In the genomic region with DNA sequence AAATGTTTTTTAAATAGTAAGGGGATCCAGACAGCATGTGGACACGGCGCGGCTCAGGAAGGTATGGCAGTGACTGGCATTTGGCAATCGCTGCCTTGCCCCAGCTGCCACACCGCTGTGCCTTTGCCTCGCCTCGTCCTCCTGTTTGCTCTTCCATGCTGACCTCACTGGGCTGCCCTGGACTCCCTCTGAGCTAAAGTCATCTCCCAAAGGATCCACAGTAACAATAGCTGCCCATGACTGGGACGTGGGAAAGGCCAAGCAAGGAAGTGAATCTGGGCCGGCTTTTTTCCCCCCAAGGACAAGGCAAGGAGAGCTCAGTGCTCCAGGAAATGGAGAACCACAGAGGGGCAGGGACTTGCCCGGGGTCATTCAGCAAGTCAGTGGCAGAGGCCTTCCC, we compare ENCODE assay signal across 22 cellular contexts. TPM values are rescaled to one million over a fixed set of nuclear protein-coding genes. Genes with fewer than 3 reads are reported as not detected.
A peak's percentile ranks its signal among the peaks of the same experiment; 100 is the strongest.
DNase-seq lines count a peak whose midpoint lies in the region; ATAC-seq and TF ChIP-seq lines count a peak whose summit lies in the region.
"Had no signal": no experiment of that assay in that cellular context is flagged by ENCODE, and none has a peak within 500 bp of the region (broad histone marks: within the 10 kb centered on the region; RNA-seq: fewer than 3 reads in every experiment).

No MANE protein-coding gene starts in this region.

- H3K79me1 ChIP-seq in trophoblast cell (ENCODE audit: low read length), result peaks cover 47% of the 10 kb centered on the region

- no peak overlapping the region for H3K4me3 ChIP-seq in cardiac fibroblast (replicated peaks in 1 of 2; ENCODE audit: low read depth in 2 of 2, low read length in 2 of 2)
- no peak overlapping the region for H3K4me3 ChIP-seq in left ventricle myocardium inferior
- H3K4me3 ChIP-seq in trophoblast cell (ENCODE audit: low read depth, low read length), result no peak overlapping the region
- no peak overlapping the region for H3K4me3 ChIP-seq in uterus
- H3K4me3 ChIP-seq: K562, lower lobe of right lung, neural progenitor cell had no signal

- peaks cover 42 to 50% of the 10 kb centered on the region in 2 donors for H3K27me3 Mint-ChIP-seq in stimulated activated naive B cell treated with anti-CD40 and anti-IgM and Interleukin-4, amounts not matched to agents 10 μg/mL and 1 μg/mL and 100 μg/mL, for 72 hours
- H3K27me3 Mint-ChIP-seq in CD14-positive monocyte (ENCODE audit: low read depth in 3 of 3), result peaks cover 9 to 29% (median 11%) of the 10 kb centered on the region in 3 donors

- H3K9ac ChIP-seq in trophoblast cell (ENCODE audit: low read length), result no peak overlapping the region
- H3K9ac ChIP-seq: neural progenitor cell had no signal

- H3K4me1 ChIP-seq in left ventricle myocardium inferior, result peaks cover 90% of the 10 kb centered on the region
- H3K4me1 ChIP-seq in trophoblast cell (ENCODE audit: control insufficient read depth in 1 of 2, insufficient read depth in 2 of 2, low read length in 2 of 2), result peaks cover 32 to 41% of the 10 kb centered on the region in 2 experiments
- peaks cover 6 to 11% of the 10 kb centered on the region in 2 donors for H3K4me1 ChIP-seq in uterus

- TF ChIP-seq CTCF in cardiac fibroblast (IDR thresholded peaks at IDR 0.05; ENCODE audit: low read depth, low read length), result no peak
- no peak for TF ChIP-seq CTCF in left ventricle myocardium inferior (IDR thresholded peaks at IDR 0.05; ENCODE audit: borderline replicate concordance)
- no peak for TF ChIP-seq CTCF in uterus (IDR thresholded peaks at IDR 0.05)
- no peak for TF ChIP-seq CTCF in CD14-positive monocyte (IDR thresholded peaks at IDR 0.05)

- ATAC-seq in stimulated activated naive B cell treated with anti-CD40 and anti-IgM and Interleukin-4, amounts not matched to agents 10 μg/mL and 1 μg/mL and 100 μg/mL, for 72 hours (replicated peaks), result no peak
- ATAC-seq in GM18909 (IDR thresholded peaks at IDR 0.05; ENCODE audit: poor library complexity, unreplicated experiment), result no peak
- ATAC-seq: HCT116; K562; lower lobe of right lung; stimulated activated naive CD8-positive, alpha-beta T cell treated with anti-CD3 and anti-CD28 coated beads, Interleukin-15, amount 100 ng/mL, for 72 hours had no signal

- no peak overlapping the region for H3K27ac Mint-ChIP-seq in stimulated activated naive B cell treated with anti-CD40 and anti-IgM and Interleukin-4, amounts not matched to agents 10 μg/mL and 1 μg/mL and 100 μg/mL, for 72 hours
- no peak overlapping the region for H3K27ac Mint-ChIP-seq in CD14-positive monocyte
- H3K27ac Mint-ChIP-seq: activated naive CD4-positive, alpha-beta T cell treated with anti-CD3 and anti-CD28 coated beads, Interleukin-2, amount 10 ng/mL, durations not matched to agents 7 days and 5 days; dendritic cell treated with granulocyte-macrophage colony-stimulating factor and Interleukin-4, amounts not matched to agents 40 ng/mL and 50 ng/mL, for 4 days; immature natural killer cell; neural progenitor cell; stimulated activated naive CD8-positive, alpha-beta T cell treated with anti-CD3 and anti-CD28 coated beads, Interleukin-15, amount 100 ng/mL, for 72 hours had no signal

- no peaks in the 10 kb centered on the region for H3K9me3 ChIP-seq in left ventricle myocardium inferior (replicated peaks)
- H3K9me3 ChIP-seq in trophoblast cell (ENCODE audit: insufficient read depth, low read depth, low read length), result no peaks in the 10 kb centered on the region
- H3K9me3 ChIP-seq in uterus, result no peaks in the 10 kb centered on the region
- H3K9me3 ChIP-seq: lower lobe of right lung had no signal

- H3K36me3 ChIP-seq in left ventricle myocardium inferior, result no peaks in the 10 kb centered on the region
- H3K36me3 ChIP-seq in trophoblast cell (ENCODE audit: control insufficient read depth in 1 of 2, insufficient read depth in 2 of 2, low read length in 2 of 2), result peaks cover 8 to 12% of the 10 kb centered on the region in 2 experiments
- H3K36me3 ChIP-seq in uterus, result no peaks in the 10 kb centered on the region
- H3K36me3 ChIP-seq: lower lobe of right lung, neural progenitor cell had no signal

- H3K14ac ChIP-seq in trophoblast cell (ENCODE audit: low read length), result peak overlapping the region; percentile 77

- no peak overlapping the region for H2AFZ ChIP-seq in trophoblast cell (ENCODE audit: insufficient read depth, low read length, poor library complexity)
- H2AFZ ChIP-seq: neural progenitor cell had no signal

- no peak overlapping the region for H3K4me3 Mint-ChIP-seq in stimulated activated naive B cell treated with anti-CD40 and anti-IgM and Interleukin-4, amounts not matched to agents 10 μg/mL and 1 μg/mL and 100 μg/mL, for 72 hours
- no peak overlapping the region for H3K4me3 Mint-ChIP-seq in CD14-positive monocyte
- H3K4me3 Mint-ChIP-seq: activated naive CD4-positive, alpha-beta T cell treated with anti-CD3 and anti-CD28 coated beads, Interleukin-2, amount 10 ng/mL, durations not matched to agents 7 days and 5 days; dendritic cell treated with granulocyte-macrophage colony-stimulating factor and Interleukin-4, amounts not matched to agents 40 ng/mL and 50 ng/mL, for 4 days; immature natural killer cell; neural progenitor cell; stimulated activated naive CD8-positive, alpha-beta T cell treated with anti-CD3 and anti-CD28 coated beads, Interleukin-15, amount 100 ng/mL, for 72 hours had no signal

- peak overlapping the region; percentile 71 for H3K18ac ChIP-seq in trophoblast cell (ENCODE audit: low read length)

- peak overlapping the region; percentile 90 for H4K91ac ChIP-seq in trophoblast cell (ENCODE audit: low read depth, low read length)

- intact Hi-C loops in left ventricle myocardium inferior (cut with micrococcal nuclease), result no loop called here
- intact Hi-C loops in uterus (cut with DNase I; ENCODE audit: low total_unique reads), result no loop called here
- intact Hi-C loops in CD14-positive monocyte (cut with micrococcal nuclease), result no loop called here

- H4K8ac ChIP-seq in trophoblast cell (ENCODE audit: low read depth, low read length), result peak overlapping the region; percentile 63

- H3K27ac ChIP-seq in left ventricle myocardium inferior (replicated peaks) (peak overlapping the region; percentile 90), trophoblast cell (ENCODE audit: low read depth, low read length) (peak overlapping the region; percentile 55), uterus (peak overlapping the region; percentile 93 to 96)
- H3K27ac ChIP-seq: epithelial cell of prostate, lower lobe of right lung, neural progenitor cell had no signal

- H2BK5ac ChIP-seq in trophoblast cell (ENCODE audit: low read depth, low read length, poor library complexity), result peak overlapping the region; percentile 62

- peak overlapping the region; percentile 5 for H4K12ac ChIP-seq in trophoblast cell (ENCODE audit: low read depth, low read length)

- H3K27me3 ChIP-seq in left ventricle myocardium inferior (ENCODE audit: low read depth) (no peaks in the 10 kb centered on the region), trophoblast cell (ENCODE audit: insufficient read depth, low read length) (no peaks in the 10 kb centered on the region), uterus (no peaks in the 10 kb centered on the region)
- H3K27me3 ChIP-seq: neural progenitor cell had no signal

- H3K4ac ChIP-seq in trophoblast cell (ENCODE audit: low read depth, low read length), result peak overlapping the region; percentile 56

- peak overlapping the region; percentile 83 for H2BK120ac ChIP-seq in trophoblast cell (ENCODE audit: insufficient read depth, low read length, poor library complexity)

- peak overlapping the region; percentile 98 for H2BK12ac ChIP-seq in trophoblast cell (ENCODE audit: low read length)

- no peak overlapping the region for H3K23ac ChIP-seq in trophoblast cell (ENCODE audit: low read length)

- H3K36me3 Mint-ChIP-seq in stimulated activated naive B cell treated with anti-CD40 and anti-IgM and Interleukin-4, amounts not matched to agents 10 μg/mL and 1 μg/mL and 100 μg/mL, for 72 hours, result no peaks in the 10 kb centered on the region
- no peaks in the 10 kb centered on the region for H3K36me3 Mint-ChIP-seq in CD14-positive monocyte
- H3K36me3 Mint-ChIP-seq: activated naive CD4-positive, alpha-beta T cell treated with anti-CD3 and anti-CD28 coated beads, Interleukin-2, amount 10 ng/mL, durations not matched to agents 7 days and 5 days; immature natural killer cell; neural progenitor cell had no signal

- DNase-seq in cardiac fibroblast (ENCODE audit: low read depth in 2 of 2) (peak; percentile 10 to 53), left ventricle myocardium inferior (peak; percentile 28), trophoblast cell (no peak), uterus (no peak), hippocampal formation (lab: John Stamatoyannopoulos, UW) (no peak), CD14-positive monocyte (ENCODE audit: low spot score) (no peak)
- no peak for DNase-seq in stimulated activated naive B cell treated with anti-CD40 and anti-IgM and Interleukin-4, amounts not matched to agents 10 μg/mL and 1 μg/mL and 100 μg/mL, for 72 hours
- DNase-seq: activated CD4-positive, alpha-beta T cell treated with anti-CD3 and anti-CD28 coated beads, Interleukin-2, amount 50 U/mL, for 1 hour; activated naive CD4-positive, alpha-beta T cell treated with anti-CD3 and anti-CD28 coated beads, Interleukin-2, amount 10 ng/mL, durations not matched to agents 7 days and 5 days; AML-193; immature natural killer cell; lower lobe of right lung; NCI-H2081; NCI-H524; stimulated activated naive CD8-positive, alpha-beta T cell treated with anti-CD3 and anti-CD28 coated beads, Interleukin-15, amount 100 ng/mL, for 72 hours; SW 1271 had no signal

- TF ChIP-seq POLR2A in uterus (IDR thresholded peaks at IDR 0.05), result no peak

- H3K9me3 Mint-ChIP-seq in stimulated activated naive B cell treated with anti-CD40 and anti-IgM and Interleukin-4, amounts not matched to agents 10 μg/mL and 1 μg/mL and 100 μg/mL, for 72 hours, result no peaks in the 10 kb centered on the region
- H3K9me3 Mint-ChIP-seq in CD14-positive monocyte, result no peaks in the 10 kb centered on the region
- H3K9me3 Mint-ChIP-seq: activated naive CD4-positive, alpha-beta T cell treated with anti-CD3 and anti-CD28 coated beads, Interleukin-2, amount 10 ng/mL, durations not matched to agents 7 days and 5 days; dendritic cell treated with granulocyte-macrophage colony-stimulating factor and Interleukin-4, amounts not matched to agents 40 ng/mL and 50 ng/mL, for 4 days; immature natural killer cell; neural progenitor cell; stimulated activated naive CD8-positive, alpha-beta T cell treated with anti-CD3 and anti-CD28 coated beads, Interleukin-15, amount 100 ng/mL, for 72 hours had no signal

- peak overlapping the region; percentile 78 for H2AK5ac ChIP-seq in trophoblast cell (ENCODE audit: low read length)

- peaks cover 8 to 11% of the 10 kb centered on the region in 2 donors for H3K4me1 Mint-ChIP-seq in stimulated activated naive B cell treated with anti-CD40 and anti-IgM and Interleukin-4, amounts not matched to agents 10 μg/mL and 1 μg/mL and 100 μg/mL, for 72 hours
- H3K4me1 Mint-ChIP-seq in CD14-positive monocyte, result no peaks in the 10 kb centered on the region
- H3K4me1 Mint-ChIP-seq: activated naive CD4-positive, alpha-beta T cell treated with anti-CD3 and anti-CD28 coated beads, Interleukin-2, amount 10 ng/mL, durations not matched to agents 7 days and 5 days; immature natural killer cell; stimulated activated naive CD8-positive, alpha-beta T cell treated with anti-CD3 and anti-CD28 coated beads, Interleukin-15, amount 100 ng/mL, for 72 hours had no signal

- peaks cover 4% of the 10 kb centered on the region for H3K79me2 ChIP-seq in trophoblast cell (ENCODE audit: control insufficient read depth, insufficient read depth, low read length, poor library complexity)

- no peak overlapping the region for H3K4me2 ChIP-seq in trophoblast cell (ENCODE audit: low read length)
- H3K4me2 ChIP-seq: neural progenitor cell had no signal

- no CpG with 5 or more reads among the region's 10 CpGs for WGBS in trophoblast cell (ENCODE audit: extremely low coverage, insufficient coverage, insufficient read length)

RNA-seq across cellular contexts. Expression of gene JPH2, which starts 48.1 kb away (rescaled TPM):
- total RNA-seq in left ventricle myocardium inferior (151 TPM), uterus (100 to 1,000 TPM in 1 of 4 donors, 10 to 100 TPM in 3; 17.6 to 133 (median 61.2) TPM)
- polyA plus RNA-seq in trophoblast cell (2013), result 13.7 and 14.2 TPM in 2 replicates
- polyA plus RNA-seq in CD14-positive monocyte, result not detected
- total RNA-seq: K562 had no signal
- polyA plus RNA-seq: immature natural killer cell, K562 had no signal

Comparison
In these comparisons a context has a peak if more than half of its experiments do, and no peak if none do; other contexts are left out.
1. DNase-seq: peak in cardiac fibroblast (2 of 2) and left ventricle myocardium inferior (single experiment); none in trophoblast cell (0 of 2), uterus (0 of 2), hippocampal formation (0 of 2), stimulated activated naive B cell treated with anti-CD40 and anti-IgM and Interleukin-4, amounts not matched to agents 10 μg/mL and 1 μg/mL and 100 μg/mL, for 72 hours (single experiment) and CD14-positive monocyte (single experiment).
2. Peak in every context shown above with its lines, with median percentiles within 50 percentile points of each other: H3K27ac ChIP-seq.